ENCODE assay signal across 1 cellular context in genomic region chr16:84532299-84532724, GRCh38.
TF ChIP-seq lines count a peak whose summit lies in the region.

No MANE protein-coding gene starts in this region.

TF ChIP-seq in GM23338, 12 proteins besides CTCF, POLR2A, EP300 and RAD21 (continued from another document):
- TF ChIP-seq, protein P1, sequence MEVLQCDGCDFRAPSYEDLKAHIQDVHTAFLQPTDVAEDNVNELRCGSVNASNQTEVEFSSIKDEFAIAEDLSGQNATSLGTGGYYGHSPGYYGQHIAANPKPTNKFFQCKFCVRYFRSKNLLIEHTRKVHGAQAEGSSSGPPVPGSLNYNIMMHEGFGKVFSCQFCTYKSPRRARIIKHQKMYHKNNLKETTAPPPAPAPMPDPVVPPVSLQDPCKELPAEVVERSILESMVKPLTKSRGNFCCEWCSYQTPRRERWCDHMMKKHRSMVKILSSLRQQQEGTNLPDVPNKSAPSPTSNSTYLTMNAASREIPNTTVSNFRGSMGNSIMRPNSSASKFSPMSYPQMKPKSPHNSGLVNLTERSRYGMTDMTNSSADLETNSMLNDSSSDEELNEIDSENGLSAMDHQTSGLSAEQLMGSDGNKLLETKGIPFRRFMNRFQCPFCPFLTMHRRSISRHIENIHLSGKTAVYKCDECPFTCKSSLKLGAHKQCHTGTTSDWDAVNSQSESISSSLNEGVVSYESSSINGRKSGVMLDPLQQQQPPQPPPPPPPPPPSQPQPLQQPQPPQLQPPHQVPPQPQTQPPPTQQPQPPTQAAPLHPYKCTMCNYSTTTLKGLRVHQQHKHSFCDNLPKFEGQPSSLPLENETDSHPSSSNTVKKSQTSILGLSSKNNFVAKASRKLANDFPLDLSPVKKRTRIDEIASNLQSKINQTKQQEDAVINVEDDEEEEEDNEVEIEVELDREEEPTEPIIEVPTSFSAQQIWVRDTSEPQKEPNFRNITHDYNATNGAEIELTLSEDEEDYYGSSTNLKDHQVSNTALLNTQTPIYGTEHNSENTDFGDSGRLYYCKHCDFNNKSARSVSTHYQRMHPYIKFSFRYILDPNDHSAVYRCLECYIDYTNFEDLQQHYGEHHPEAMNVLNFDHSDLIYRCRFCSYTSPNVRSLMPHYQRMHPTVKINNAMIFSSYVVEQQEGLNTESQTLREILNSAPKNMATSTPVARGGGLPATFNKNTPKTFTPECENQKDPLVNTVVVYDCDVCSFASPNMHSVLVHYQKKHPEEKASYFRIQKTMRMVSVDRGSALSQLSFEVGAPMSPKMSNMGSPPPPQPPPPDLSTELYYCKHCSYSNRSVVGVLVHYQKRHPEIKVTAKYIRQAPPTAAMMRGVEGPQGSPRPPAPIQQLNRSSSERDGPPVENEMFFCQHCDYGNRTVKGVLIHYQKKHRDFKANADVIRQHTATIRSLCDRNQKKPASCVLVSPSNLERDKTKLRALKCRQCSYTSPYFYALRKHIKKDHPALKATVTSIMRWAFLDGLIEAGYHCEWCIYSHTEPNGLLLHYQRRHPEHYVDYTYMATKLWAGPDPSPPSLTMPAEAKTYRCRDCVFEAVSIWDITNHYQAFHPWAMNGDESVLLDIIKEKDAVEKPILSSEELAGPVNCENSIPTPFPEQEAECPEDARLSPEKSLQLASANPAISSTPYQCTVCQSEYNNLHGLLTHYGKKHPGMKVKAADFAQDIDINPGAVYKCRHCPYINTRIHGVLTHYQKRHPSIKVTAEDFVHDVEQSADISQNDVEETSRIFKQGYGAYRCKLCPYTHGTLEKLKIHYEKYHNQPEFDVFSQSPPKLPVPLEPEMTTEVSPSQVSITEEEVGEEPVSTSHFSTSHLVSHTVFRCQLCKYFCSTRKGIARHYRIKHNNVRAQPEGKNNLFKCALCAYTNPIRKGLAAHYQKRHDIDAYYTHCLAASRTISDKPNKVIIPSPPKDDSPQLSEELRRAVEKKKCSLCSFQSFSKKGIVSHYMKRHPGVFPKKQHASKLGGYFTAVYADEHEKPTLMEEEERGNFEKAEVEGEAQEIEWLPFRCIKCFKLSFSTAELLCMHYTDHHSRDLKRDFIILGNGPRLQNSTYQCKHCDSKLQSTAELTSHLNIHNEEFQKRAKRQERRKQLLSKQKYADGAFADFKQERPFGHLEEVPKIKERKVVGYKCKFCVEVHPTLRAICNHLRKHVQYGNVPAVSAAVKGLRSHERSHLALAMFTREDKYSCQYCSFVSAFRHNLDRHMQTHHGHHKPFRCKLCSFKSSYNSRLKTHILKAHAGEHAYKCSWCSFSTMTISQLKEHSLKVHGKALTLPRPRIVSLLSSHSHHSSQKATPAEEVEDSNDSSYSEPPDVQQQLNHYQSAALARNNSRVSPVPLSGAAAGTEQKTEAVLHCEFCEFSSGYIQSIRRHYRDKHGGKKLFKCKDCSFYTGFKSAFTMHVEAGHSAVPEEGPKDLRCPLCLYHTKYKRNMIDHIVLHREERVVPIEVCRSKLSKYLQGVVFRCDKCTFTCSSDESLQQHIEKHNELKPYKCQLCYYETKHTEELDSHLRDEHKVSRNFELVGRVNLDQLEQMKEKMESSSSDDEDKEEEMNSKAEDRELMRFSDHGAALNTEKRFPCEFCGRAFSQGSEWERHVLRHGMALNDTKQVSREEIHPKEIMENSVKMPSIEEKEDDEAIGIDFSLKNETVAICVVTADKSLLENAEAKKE (CRISPR knock-in tag; IDR thresholded peaks at IDR 0.05) = peak; percentile 79
- no peak for TF ChIP-seq EZH2 (IDR thresholded peaks at IDR 0.05; ENCODE audit: low read depth, unreplicated experiment)
- no peak for TF ChIP-seq CREB1 (CRISPR knock-in tag; IDR thresholded peaks at IDR 0.05; ENCODE audit: low read depth)
- TF ChIP-seq JUNB (IDR thresholded peaks at IDR 0.05; ENCODE audit: unreplicated experiment) = no peak
- no peak for TF ChIP-seq EZH2phosphoT487 (IDR thresholded peaks at IDR 0.05; ENCODE audit: unreplicated experiment)
- TF ChIP-seq ZNF331 (CRISPR knock-in tag; IDR thresholded peaks at IDR 0.05; ENCODE audit: low read depth) = no peak
- TF ChIP-seq REST (IDR thresholded peaks at IDR 0.05; ENCODE audit: unreplicated experiment) = no peak
